ENCODE assay signal across 8 cellular contexts in the genomic region with DNA sequence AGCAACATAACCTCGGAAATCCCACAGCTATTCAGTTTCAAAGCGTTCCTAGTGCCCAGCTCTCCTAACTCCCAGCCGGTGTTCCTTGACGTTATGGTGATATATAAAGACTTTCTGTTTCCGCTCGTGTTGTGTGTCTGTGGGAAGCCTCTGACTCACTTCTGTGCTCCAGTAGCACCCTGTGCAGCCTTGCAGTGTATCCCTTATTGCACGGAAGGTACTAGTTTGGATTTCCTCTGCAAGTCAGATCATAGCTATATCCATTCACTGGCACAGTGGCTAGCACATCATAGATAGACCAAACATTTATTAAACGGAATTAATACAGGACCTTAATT. TPM values are rescaled to one million over a fixed set of nuclear protein-coding genes. Genes with fewer than 3 reads are reported as not detected.
A peak's percentile ranks its signal among the peaks of the same experiment; 100 is the strongest.
DNase-seq lines count a peak whose midpoint lies in the region; ATAC-seq, FAIRE-seq and TF ChIP-seq lines count a peak whose summit lies in the region.

No MANE protein-coding gene starts in this region.

- ATAC-seq in GM18907 (IDR thresholded peaks at IDR 0.05; ENCODE audit: unreplicated experiment) (peak; percentile 45), HG03342 (IDR thresholded peaks at IDR 0.05; ENCODE audit: unreplicated experiment) (peak; percentile 47), left lobe of liver (peak; percentile 23)

- no peak for TF ChIP-seq CTCF in BE2C (IDR thresholded peaks at IDR 0.05; ENCODE audit: low read depth, low read length)
- TF ChIP-seq CTCF in D721Med (IDR thresholded peaks at IDR 0.05; ENCODE audit: insufficient read depth, missing control alignments): no peak

- DNase-seq in BE2C: no peak
- DNase-seq in SW 1271 (lab: John Stamatoyannopoulos, UW): peak; percentile 9 to 48
- DNase-seq in cerebellar cortex (ENCODE audit: low spot score): peak; percentile 44
- no peak for DNase-seq in left lobe of liver (ENCODE audit: low spot score)
- peak; percentile 12 to 31 for DNase-seq in stimulated activated CD4-positive, alpha-beta T cell treated with anti-CD3 and anti-CD28 coated beads, Interleukin-4, amount 100 ng/mL, for 4 hours
- no peak for DNase-seq in D721Med (ENCODE audit: insufficient read length, low spot score)

- H3K9me3 ChIP-seq in BE2C: no peaks in the 10 kb centered on the region

- no peaks in the 10 kb centered on the region for H3K27me3 ChIP-seq in BE2C

- peak overlapping the region; percentile 85 for H3K4me3 ChIP-seq in BE2C (ENCODE audit: low read depth, low read length)

- H3K36me3 ChIP-seq in BE2C: no peaks in the 10 kb centered on the region

- FAIRE-seq in D721Med (lab: Jason Lieb, UNC): no peak

- no peaks in the 10 kb centered on the region for H3K4me1 ChIP-seq in BE2C

RNA-seq across cellular contexts. Expression of a gene that starts 0.6 kb away (rescaled TPM):
- polyA plus RNA-seq in BE2C (2012; ENCODE audit: insufficient read depth, insufficient read length, low read depth): 11.1 TPM
- 5.2 TPM for total RNA-seq in left lobe of liver

Comparison
In these comparisons a context has a peak if more than half of its experiments do, and no peak if none do; other contexts are left out.
1. DNase-seq: peak in SW 1271 (2 of 2), cerebellar cortex (single experiment) and stimulated activated CD4-positive, alpha-beta T cell treated with anti-CD3 and anti-CD28 coated beads, Interleukin-4, amount 100 ng/mL, for 4 hours (2 of 2); none in BE2C (single experiment), left lobe of liver (single experiment) and D721Med (single experiment).
2. Peak in every context shown above with its lines, with median percentiles within 50 percentile points of each other: ATAC-seq.